Comparison of ENCODE assay signal across 8 cellular contexts in the genomic region with DNA sequence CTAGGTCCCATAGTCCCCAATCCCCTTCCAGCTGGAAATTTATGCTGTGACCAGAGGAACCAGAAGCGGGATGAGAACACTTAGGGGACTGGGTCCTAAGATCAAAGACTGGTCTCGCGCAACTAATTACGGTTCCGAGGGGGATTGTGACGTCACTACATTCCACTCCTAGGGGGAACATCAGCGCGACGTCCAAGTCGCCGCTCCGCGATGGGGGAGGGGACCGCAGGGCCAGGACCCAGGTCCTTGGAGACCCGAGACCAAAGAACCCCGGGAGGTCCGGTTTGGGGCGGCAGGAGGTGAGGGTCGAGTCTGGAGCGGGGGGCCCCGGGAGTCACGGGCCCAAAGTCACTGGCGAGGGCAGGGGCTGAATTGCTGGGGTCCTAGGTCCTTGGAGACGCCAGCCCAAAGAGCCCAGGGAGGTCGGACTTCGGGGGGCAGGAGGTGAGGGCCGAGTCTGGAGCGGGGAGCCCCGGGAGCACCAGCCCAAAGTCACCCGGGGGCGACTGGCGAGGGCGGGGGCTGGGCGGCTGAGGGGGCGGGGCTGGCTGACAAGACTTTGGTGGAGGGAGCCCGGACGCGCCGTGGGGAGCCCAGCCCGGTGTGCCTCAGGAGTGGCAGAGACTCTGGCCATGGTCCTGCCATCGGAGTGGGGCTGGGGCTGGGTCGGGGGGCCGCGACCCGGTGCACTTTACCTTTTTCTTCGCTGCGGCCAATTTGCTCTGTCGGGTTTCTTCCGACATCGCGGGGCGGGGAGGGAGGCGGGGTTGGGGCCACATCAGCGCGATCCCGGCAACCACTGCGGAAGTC. TPM values are rescaled to one million over a fixed set of nuclear protein-coding genes. Genes with fewer than 3 reads are reported as not detected.
A peak's percentile ranks its signal among the peaks of the same experiment; 100 is the strongest.
DNase-seq lines count a peak whose midpoint lies in the region; ATAC-seq, FAIRE-seq and TF ChIP-seq lines count a peak whose summit lies in the region.

A gene with protein sequence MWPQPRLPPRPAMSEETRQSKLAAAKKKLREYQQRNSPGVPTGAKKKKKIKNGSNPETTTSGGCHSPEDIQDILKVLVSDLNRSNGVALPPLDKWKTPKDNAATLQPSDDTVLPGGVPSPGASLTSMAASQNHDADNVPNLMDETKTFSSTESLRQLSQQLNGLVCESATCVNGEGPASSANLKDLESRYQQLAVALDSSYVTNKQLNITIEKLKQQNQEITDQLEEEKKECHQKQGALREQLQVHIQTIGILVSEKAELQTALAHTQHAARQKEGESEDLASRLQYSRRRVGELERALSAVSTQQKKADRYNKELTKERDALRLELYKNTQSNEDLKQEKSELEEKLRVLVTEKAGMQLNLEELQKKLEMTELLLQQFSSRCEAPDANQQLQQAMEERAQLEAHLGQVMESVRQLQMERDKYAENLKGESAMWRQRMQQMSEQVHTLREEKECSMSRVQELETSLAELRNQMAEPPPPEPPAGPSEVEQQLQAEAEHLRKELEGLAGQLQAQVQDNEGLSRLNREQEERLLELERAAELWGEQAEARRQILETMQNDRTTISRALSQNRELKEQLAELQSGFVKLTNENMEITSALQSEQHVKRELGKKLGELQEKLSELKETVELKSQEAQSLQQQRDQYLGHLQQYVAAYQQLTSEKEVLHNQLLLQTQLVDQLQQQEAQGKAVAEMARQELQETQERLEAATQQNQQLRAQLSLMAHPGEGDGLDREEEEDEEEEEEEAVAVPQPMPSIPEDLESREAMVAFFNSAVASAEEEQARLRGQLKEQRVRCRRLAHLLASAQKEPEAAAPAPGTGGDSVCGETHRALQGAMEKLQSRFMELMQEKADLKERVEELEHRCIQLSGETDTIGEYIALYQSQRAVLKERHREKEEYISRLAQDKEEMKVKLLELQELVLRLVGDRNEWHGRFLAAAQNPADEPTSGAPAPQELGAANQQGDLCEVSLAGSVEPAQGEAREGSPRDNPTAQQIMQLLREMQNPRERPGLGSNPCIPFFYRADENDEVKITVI (minus strand): TSS at position 810 of the 810 bp plus-strand sequence. CDS start 31 bp downstream, at position 779.

- peaks cover 28% of the 10 kb centered on the region for H3K4me1 Mint-ChIP-seq in activated T-cell treated with anti-CD3 and anti-CD28 coated beads, Interleukin-2, amount 50 U/mL, for 4 hours (ENCODE audit: low read depth)

- H4K20me1 ChIP-seq in Loucy (ENCODE audit: insufficient read depth, low read length, poor library complexity, severe bottlenecking) (peaks cover 14% of the 10 kb centered on the region), K562 (replicated peaks; ENCODE audit: control insufficient read depth, insufficient read depth, low read length) (no peaks in the 10 kb centered on the region; the same call in 1 of the 2 replicates)

- H3K36me3 Mint-ChIP-seq in activated T-cell treated with anti-CD3 and anti-CD28 coated beads, Interleukin-2, amount 50 U/mL, for 4 hours (ENCODE audit: insufficient read depth), result peaks cover 12% of the 10 kb centered on the region

- H3K9me2 ChIP-seq in Loucy (replicated peaks; ENCODE audit: low read depth, low read length), result no peaks in the 10 kb centered on the region

- H3K4me3 Mint-ChIP-seq in activated T-cell treated with anti-CD3 and anti-CD28 coated beads, Interleukin-2, amount 50 U/mL, for 4 hours, result peak within 1 kb of the TSS; percentile 94

- H3K27me3 Mint-ChIP-seq in activated T-cell treated with anti-CD3 and anti-CD28 coated beads, Interleukin-2, amount 50 U/mL, for 4 hours (ENCODE audit: low read depth), result no peaks in the 10 kb centered on the region

- TF ChIP-seq CTCF in Loucy (conservative IDR thresholded peaks at IDR 0.05; ENCODE audit: low read length) (no peak), K562 (IDR thresholded peaks at IDR 0.05 in 2 of 3, conservative IDR thresholded peaks at IDR 0.05 in 1 of 3; ENCODE audit: insufficient read depth in 2 of 3, low read depth in 1 of 3, low read length in 3 of 3) (no peak)

- FAIRE-seq in K562 (lab: Jason Lieb, UNC), result peak; percentile 11

- H3K79me2 ChIP-seq in Loucy (ENCODE audit: insufficient read depth, low read length) (peaks cover 26% of the 10 kb centered on the region), K562 (ENCODE audit: control insufficient read depth, insufficient read depth, low read length) (peaks cover 44% of the 10 kb centered on the region)

- in situ Hi-C loops in K562 (cut with MboI), result loop anchor here (25.0 kb wide), 1 partner anchor 1512 kb away; no protein-coding TSS in a partner anchor

- peak; percentile 68 to 70 for ATAC-seq in activated T-cell treated with anti-CD3 and anti-CD28 coated beads, Interleukin-2, amount 50 U/mL, for 4 hours
- peak; percentile 84 for ATAC-seq in K562

- no peaks in the 10 kb centered on the region for H3K27me3 ChIP-seq in H7 (ENCODE audit: control insufficient read depth, insufficient read depth, low read length)
- H3K27me3 ChIP-seq in Loucy (ENCODE audit: insufficient read depth, low read length, poor library complexity, severe bottlenecking), result no peaks in the 10 kb centered on the region
- H3K27me3 ChIP-seq in K562 (ENCODE audit: control insufficient read depth in 2 of 2, insufficient read depth in 2 of 2, low read length in 2 of 2), result no peaks in the 10 kb centered on the region
- no peaks in the 10 kb centered on the region for H3K27me3 ChIP-seq in iPS-15b (ENCODE audit: control insufficient read depth, insufficient read depth, low read length)

- CTCF ChIA-PET in K562 (lab: Yijun Ruan, JAX; ENCODE audit: low intra/inter-chr PET ratio), result interaction anchor here (0.6 kb wide), 1 partner anchor 1602 kb away, joined by 3 read pairs; no protein-coding TSS in a partner anchor

- peak within 1 kb of the TSS; percentile 90 for H3K27ac ChIP-seq in K562 (ENCODE audit: extremely low read depth, low read depth, low read length)

- TF ChIP-seq EP300 in K562 (IDR thresholded peaks at IDR 0.05; ENCODE audit: low read length), result no peak

- POLR2A ChIA-PET in K562 (lab: Yijun Ruan, JAX), result interaction anchor here (0.5 to 3.0 kb wide), 18 partner anchors 9 to 1587 kb away, joined by 3 to 35 read pairs (median 4); partner anchors contain the start of genes CIZ1 and URM1

- H3K36me3 ChIP-seq in H7 (replicated peaks; ENCODE audit: control insufficient read depth, insufficient read depth, low read length) (peaks cover 17% of the 10 kb centered on the region), Loucy (ENCODE audit: insufficient read depth, low read length) (no peaks in the 10 kb centered on the region), K562 (ENCODE audit: control insufficient read depth, insufficient read depth, low read length) (peaks cover 45% of the 10 kb centered on the region), iPS-15b (ENCODE audit: control insufficient read depth, insufficient read depth, low read length) (peaks cover 12% of the 10 kb centered on the region)

- H3K9me3 Mint-ChIP-seq in activated T-cell treated with anti-CD3 and anti-CD28 coated beads, Interleukin-2, amount 50 U/mL, for 4 hours, result no peaks in the 10 kb centered on the region

- H3K4me3 ChIP-seq in H7 (ENCODE audit: insufficient read depth, low read depth, low read length) (peak within 1 kb of the TSS; percentile 84), Loucy (ENCODE audit: low read length, poor library complexity, severe bottlenecking) (peak within 1 kb of the TSS; percentile 84), K562 (peak within 1 kb of the TSS; percentile 85), iPS-15b (ENCODE audit: low read depth, low read length) (peak within 1 kb of the TSS; percentile 99), skeletal muscle cell (ENCODE audit: low read depth, low read length) (peak within 1 kb of the TSS; percentile 99)

- H2AFZ ChIP-seq in Loucy (ENCODE audit: low read length), result peak within 1 kb of the TSS; percentile 78
- peak within 1 kb of the TSS; percentile 86 for H2AFZ ChIP-seq in K562 (ENCODE audit: low read depth, low read length)

- TF ChIP-seq POLR2A in K562 (conservative IDR thresholded peaks at IDR 0.05), result no peak

- H3K9me3 ChIP-seq in Loucy (ENCODE audit: insufficient read depth, low read depth, low read length), result no peaks in the 10 kb centered on the region
- no peaks in the 10 kb centered on the region for H3K9me3 ChIP-seq in K562 (replicated peaks; ENCODE audit: control insufficient read depth, insufficient read depth, low read depth, low read length)
- no peaks in the 10 kb centered on the region for H3K9me3 ChIP-seq in iPS-15b (ENCODE audit: control insufficient read depth, insufficient read depth, low read length)

- H3K9me1 ChIP-seq in K562 (ENCODE audit: control insufficient read depth, insufficient read depth, low read length), result no peaks in the 10 kb centered on the region

- no TSS peak for BruUV-seq in K562 (replicated peaks; lab: Mats Ljungman, UMichigan)

- under 1% methylated on average over 57 of the region's 57 CpGs for WGBS in K562 (ENCODE audit: insufficient coverage, low coverage, missing lambda C conversion rate)

- intact Hi-C loops in K562 (cut with micrococcal nuclease), result loop anchor here (1.0 to 10.0 kb wide), 7 partner anchors 25 to 409 kb away; partner anchors contain the start of genes BBLN, CIZ1, COQ4 and DNM1

- H3K9ac ChIP-seq in Loucy (ENCODE audit: low read depth, low read length, poor library complexity, severe bottlenecking), result peak within 1 kb of the TSS; percentile 92
- H3K9ac ChIP-seq in K562 (ENCODE audit: insufficient read depth in 1 of 2, low read depth in 2 of 2, low read length in 2 of 2), result peak within 1 kb of the TSS; percentile 94 to 96
- peak within 1 kb of the TSS; percentile 83 for H3K9ac ChIP-seq in iPS-15b (ENCODE audit: low read depth, low read length)

- H3K4me2 ChIP-seq in Loucy (ENCODE audit: low read depth, low read length, poor library complexity, severe bottlenecking) (peak within 1 kb of the TSS; percentile 100), K562 (ENCODE audit: insufficient read depth, low read length) (peak within 1 kb of the TSS; percentile 98)

- TF ChIP-seq RAD21 in K562 (CRISPR knock-in tag; conservative IDR thresholded peaks at IDR 0.05 in 1 of 2, IDR thresholded peaks at IDR 0.05 in 1 of 2), result no peak

- H3F3A ChIP-seq in Loucy (ENCODE audit: low read depth), result no peaks in the 10 kb centered on the region

- peaks cover 33% of the 10 kb centered on the region for H3K4me1 ChIP-seq in Loucy (ENCODE audit: insufficient read depth, low read length, poor library complexity, severe bottlenecking)
- peaks cover 40 to 50% of the 10 kb centered on the region in 2 experiments for H3K4me1 ChIP-seq in K562 (replicated peaks in 1 of 2; ENCODE audit: control insufficient read depth in 2 of 2, insufficient read depth in 2 of 2, low read length in 2 of 2)
- H3K4me1 ChIP-seq in iPS-15b (ENCODE audit: control insufficient read depth, insufficient read depth, low read length), result no peaks in the 10 kb centered on the region

- DNase-seq in activated T-cell treated with anti-CD3 and anti-CD28 coated beads, Interleukin-2, amount 50 U/mL, for 4 hours, result no peak
- DNase-seq in activated T-cell treated with anti-CD3 and anti-CD28 coated beads, Interleukin-2, amount 50 U/mL, for 48 hours, result no peak
- DNase-seq in H7, result peak; percentile 94
- DNase-seq in K562 (ENCODE audit: extremely low read depth in 1 of 4, low spot score in 3 of 4), result peak; percentile 80 to 99 (median 96)
- DNase-seq in skeletal muscle cell (ENCODE audit: low read depth), result no peak
- DNase-seq in NCI-H1436 treated with DMSO at 0.1 percent for 48 hours (lab: John Stamatoyannopoulos, UW), result no peak

RNA-seq across cellular contexts. Expression of the gene that starts here (rescaled TPM):
- total RNA-seq in activated T-cell treated with anti-CD3 and anti-CD28 coated beads, Interleukin-2, amount 50 U/mL, for 4 hours, result 10 to 100 TPM; 39.4 to 48.2 (median 46.5) TPM
- 34.4 and 48.7 TPM in 2 replicates for total RNA-seq in H7 (2014; rRNA removed; shearing (Covaris generic))
- total RNA-seq in K562 (2011; cell fraction: chromatin; rRNA removed; ENCODE audit: low replicate concordance), result 623 and 716 TPM in 2 replicates
- 264 and 268 TPM in 2 replicates for total RNA-seq in K562 (2011; cell fraction: nucleolus; rRNA removed)
- total RNA-seq in K562 (2011; cell fraction: nucleoplasm; rRNA removed), result 448 and 517 TPM in 2 replicates
- total RNA-seq in K562 (2014; rRNA removed) (101 and 116 TPM in 2 replicates), K562 (2014; rRNA removed; fragmentation: Illumina TruSeq; extraction: Trizol) (70.7 and 80.5 TPM in 2 replicates), K562 (2015; rRNA removed; fragmentation: Illumina TruSeq; extraction: Trizol) (69.2 and 75.1 TPM in 2 replicates), K562 (2021) (91.3 and 109 TPM in 2 replicates)
- polyA plus RNA-seq in K562 (2011; rRNA removed) (76.0 and 137 TPM in 2 replicates), K562 (2014; fragmentation: Illumina TruSeq; extraction: Trizol) (117 and 122 TPM in 2 replicates), K562 (2014; fragmentation: Nextera tagmentation; extraction: Ambion mirVana) (10 to 100 TPM; 15.7 to 21.9 TPM), K562 (2014; rRNA removed) (98.1 and 138 TPM in 2 replicates)
- polyA plus RNA-seq in K562 (2011; cell fraction: cytosol; rRNA removed), result 48.9 and 79.1 TPM in 2 replicates
- 143 and 177 TPM in 2 replicates for polyA plus RNA-seq in K562 (2011; cell fraction: nucleus; rRNA removed)
- 75.8 and 115 TPM in 2 replicates for polyA plus RNA-seq in K562 (2012)
- 69.9 and 111 TPM in 2 replicates for polyA minus RNA-seq in K562 (2011; rRNA and poly(A)+ RNA removed)
- polyA minus RNA-seq in K562 (2011; cell fraction: cytosol; rRNA and poly(A)+ RNA removed), result 40.1 and 56.7 TPM in 2 replicates
- 86.6 and 165 TPM in 2 replicates for polyA minus RNA-seq in K562 (2011; cell fraction: nucleus; rRNA and poly(A)+ RNA removed)

Comparison
In these comparisons a context has a peak if more than half of its experiments do, and no peak if none do; other contexts are left out.
1. DNase-seq: peak in H7 (single experiment) and K562 (4 of 4); none in activated T-cell treated with anti-CD3 and anti-CD28 coated beads, Interleukin-2, amount 50 U/mL, for 4 hours (single experiment), activated T-cell treated with anti-CD3 and anti-CD28 coated beads, Interleukin-2, amount 50 U/mL, for 48 hours (0 of 2), skeletal muscle cell (single experiment) and NCI-H1436 treated with DMSO at 0.1 percent for 48 hours (single experiment).
2. Peak in every context shown above with its lines, with median percentiles within 50 percentile points of each other: H3K4me3 ChIP-seq and H3K9ac ChIP-seq.